ENCODE assay signal across 8 cellular contexts in genomic region chr17:56478836-56479447, GRCh38.
DNase-seq lines count a peak whose midpoint lies in the region; ATAC-seq and TF ChIP-seq lines count a peak whose summit lies in the region.

No MANE protein-coding gene starts in this region.

- no peaks in the 10 kb centered on the region for H3K36me3 Mint-ChIP-seq in activated CD8-positive, alpha-beta memory T cell treated with anti-CD3 and anti-CD28 coated beads, Interleukin-2, amount 10 ng/mL, durations not matched to agents 7 days and 5 days

- no peaks in the 10 kb centered on the region for H3K9me3 ChIP-seq in prostate gland

- H3K27me3 Mint-ChIP-seq in activated CD8-positive, alpha-beta memory T cell treated with anti-CD3 and anti-CD28 coated beads, Interleukin-2, amount 10 ng/mL, durations not matched to agents 7 days and 5 days: peaks cover 12% of the 10 kb centered on the region

- peak; percentile 47 for TF ChIP-seq CTCF in AG04449 (IDR thresholded peaks at IDR 0.05; ENCODE audit: insufficient read depth, low read length, missing control alignments)
- TF ChIP-seq CTCF in GM10248 (IDR thresholded peaks at IDR 0.05; ENCODE audit: control extremely low read depth, extremely low read depth, low read depth, missing control alignments): peak; percentile 52
- peak in 55 of 56 donors; percentile 15 to 68 (median 47) for TF ChIP-seq CTCF in dorsolateral prefrontal cortex (IDR thresholded peaks at IDR 0.05 in 54 of 56, conservative IDR thresholded peaks at IDR 0.05 in 2 of 56; ENCODE audit: low read depth in 1 of 56, partially characterized antibody in 56 of 56)
- TF ChIP-seq CTCF in prostate gland (IDR thresholded peaks at IDR 0.05): peak in 3 of 4 experiments; percentile 22 to 46 (median 41)

- DNase-seq in AG04449 (ENCODE audit: low read depth, low spot score) (no peak), GM10248 (ENCODE audit: extremely low spot score) (peak; percentile 20), NCI-H1694 treated with DMSO at 0.1 percent for 48 hours (lab: John Stamatoyannopoulos, UW) (peak; percentile 40), dorsolateral prefrontal cortex (no peak), prostate gland (ENCODE audit: low spot score) (no peak)
- DNase-seq in activated CD8-positive, alpha-beta memory T cell treated with anti-CD3 and anti-CD28 coated beads, Interleukin-2, amount 10 ng/mL, durations not matched to agents 7 days and 5 days: no peak

- CTCF ChIA-PET in AG04449 (lab: Yijun Ruan, JAX): interaction anchor here (1.8 to 2.0 kb wide), 2 partner anchors 159 to 352 kb away, joined by 6 to 9 read pairs; no protein-coding TSS in a partner anchor
- CTCF ChIA-PET in GM10248 (lab: Yijun Ruan, JAX): interaction anchor here (0.7 to 2.1 kb wide), 3 partner anchors 13 to 15 kb away, joined by 3 to 8 read pairs (median 4); no protein-coding TSS in a partner anchor
- CTCF ChIA-PET in activated CD8-positive, alpha-beta memory T cell treated with anti-CD3 and anti-CD28 coated beads, Interleukin-2, amount 10 ng/mL, durations not matched to agents 7 days and 5 days (lab: Charles Lee): interaction anchor here (1.2 kb wide), 1 partner anchor 10 kb away, joined by 3 read pairs; no protein-coding TSS in a partner anchor

- H3K36me3 ChIP-seq in prostate gland: no peaks in the 10 kb centered on the region

- no peak overlapping the region for H3K4me3 ChIP-seq in AG04449 (ENCODE audit: low read depth, low read length)
- H3K4me3 ChIP-seq in dorsolateral prefrontal cortex: no peak overlapping the region
- H3K4me3 ChIP-seq in prostate gland: no peak overlapping the region

- H3K4me1 Mint-ChIP-seq in activated CD8-positive, alpha-beta memory T cell treated with anti-CD3 and anti-CD28 coated beads, Interleukin-2, amount 10 ng/mL, durations not matched to agents 7 days and 5 days: no peaks in the 10 kb centered on the region

- WGBS in prostate gland: 71% methylated on average over 7 of the region's 7 CpGs

- H3K4me1 ChIP-seq in prostate gland (replicated peaks): no peaks in the 10 kb centered on the region

- no peak for TF ChIP-seq POLR2A in prostate gland (IDR thresholded peaks at IDR 0.05)

- H3K9me3 Mint-ChIP-seq in activated CD8-positive, alpha-beta memory T cell treated with anti-CD3 and anti-CD28 coated beads, Interleukin-2, amount 10 ng/mL, durations not matched to agents 7 days and 5 days (ENCODE audit: low read depth): no peaks in the 10 kb centered on the region

- POLR2A ChIA-PET in AG04449 (lab: Yijun Ruan, JAX): no interaction called here
- POLR2A ChIA-PET in GM10248 (lab: Yijun Ruan, JAX): no interaction called here

- H3K27me3 ChIP-seq in dorsolateral prefrontal cortex (peaks cover 0 to 11% (median 0%) of the 10 kb centered on the region in 45 donors), prostate gland (replicated peaks; ENCODE audit: insufficient read depth) (no peaks in the 10 kb centered on the region)

- no peak overlapping the region for H3K4me3 Mint-ChIP-seq in activated CD8-positive, alpha-beta memory T cell treated with anti-CD3 and anti-CD28 coated beads, Interleukin-2, amount 10 ng/mL, durations not matched to agents 7 days and 5 days

- intact Hi-C loops in dorsolateral prefrontal cortex (cut with DNase I) (loop anchor here in 1 of 2 donors (5.0 kb wide), 1 partner anchor 352 kb away; no protein-coding TSS in a partner anchor), prostate gland (cut with DNase I) (loop anchor here (10.0 kb wide), 2 partner anchors 354 to 634 kb away; no protein-coding TSS in a partner anchor)

- ATAC-seq in GM19463 (IDR thresholded peaks at IDR 0.05; ENCODE audit: unreplicated experiment) (no peak), GM21717 (IDR thresholded peaks at IDR 0.05; ENCODE audit: unreplicated experiment) (no peak)
- no peak for ATAC-seq in activated CD8-positive, alpha-beta memory T cell treated with anti-CD3 and anti-CD28 coated beads, Interleukin-2, amount 10 ng/mL, durations not matched to agents 7 days and 5 days

- no peak overlapping the region for H3K27ac Mint-ChIP-seq in activated CD8-positive, alpha-beta memory T cell treated with anti-CD3 and anti-CD28 coated beads, Interleukin-2, amount 10 ng/mL, durations not matched to agents 7 days and 5 days

- H3K27ac ChIP-seq in dorsolateral prefrontal cortex: no peak overlapping the region
- H3K27ac ChIP-seq in prostate gland: no peak overlapping the region

Comparison
In these comparisons a context has a peak if more than half of its experiments do, and no peak if none do; other contexts are left out.
1. DNase-seq: peak in GM10248 (single experiment) and NCI-H1694 treated with DMSO at 0.1 percent for 48 hours (single experiment); none in AG04449 (single experiment), dorsolateral prefrontal cortex (0 of 10), prostate gland (single experiment) and activated CD8-positive, alpha-beta memory T cell treated with anti-CD3 and anti-CD28 coated beads, Interleukin-2, amount 10 ng/mL, durations not matched to agents 7 days and 5 days (single experiment).
2. Peak in every context shown above with its lines, with median percentiles within 50 percentile points of each other: CTCF ChIP-seq.